Comparison of ENCODE assay signal across 8 cellular contexts in the genomic region with DNA sequence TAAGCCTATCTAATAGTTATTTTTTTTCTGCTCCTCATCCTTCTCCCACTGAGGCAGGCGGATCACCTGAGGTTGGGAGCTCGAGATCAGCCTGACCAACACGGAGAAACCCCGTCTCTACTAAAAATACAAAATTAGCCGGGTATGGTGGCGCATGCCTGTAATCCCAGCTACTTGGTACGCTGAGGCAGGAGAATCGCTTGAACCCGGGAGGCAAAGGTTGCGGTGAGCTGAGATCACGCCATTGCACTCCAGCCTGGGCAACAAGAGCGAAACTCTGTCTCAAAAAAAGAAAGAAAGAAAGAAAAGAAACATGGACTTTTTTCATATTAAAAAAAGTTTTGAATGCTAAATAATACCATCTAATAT. TPM values are rescaled to one million over a fixed set of nuclear protein-coding genes. Genes with fewer than 3 reads are reported as not detected.
DNase-seq lines count a peak whose midpoint lies in the region; ATAC-seq and TF ChIP-seq lines count a peak whose summit lies in the region.
"Not testable (repeated sequence)": the region's sequence is repeated elsewhere in the genome, so short reads cannot be mapped to it uniquely, and the experiment has no call there.

No MANE protein-coding gene starts in this region.

- DNase-seq in CD8-positive, alpha-beta T cell; GM23338 (ENCODE audit: low spot score); activated CD8-positive, alpha-beta T cell treated with anti-CD3 and anti-CD28 coated beads, Interleukin-2, amount 10 ng/mL, durations not matched to agents 7 days and 5 days; activated naive CD4-positive, alpha-beta T cell treated with anti-CD3 and anti-CD28 coated beads, Interleukin-2, amount 50 U/mL, for 72 hours (ENCODE audit: low spot score in 2 of 2); stimulated activated naive B cell treated with anti-CD40 and anti-IgM and Interleukin-4, amounts not matched to agents 10 μg/mL and 1 μg/mL and 100 μg/mL, for 72 hours: not testable (repeated sequence)

- H3K36me3 Mint-ChIP-seq in CD8-positive, alpha-beta T cell; GM23338 (ENCODE audit: low read depth); T-helper 1 cell treated with Interleukin-12 subunit alpha and Interleukin-12 subunit beta and Interleukin-4 antibody, amounts not matched to agents 30 μg/mL and 1 μg/mL, for 36 hours (ENCODE audit: low read depth); activated CD8-positive, alpha-beta T cell treated with anti-CD3 and anti-CD28 coated beads, Interleukin-2, amount 10 ng/mL, durations not matched to agents 7 days and 5 days (ENCODE audit: low read depth); stimulated activated naive B cell treated with anti-CD40 and anti-IgM and Interleukin-4, amounts not matched to agents 10 μg/mL and 1 μg/mL and 100 μg/mL, for 72 hours: not testable (repeated sequence)
- peaks cover 0 to 11% of the 10 kb centered on the region in 2 donors for H3K36me3 Mint-ChIP-seq in activated naive CD4-positive, alpha-beta T cell treated with anti-CD3 and anti-CD28 coated beads, Interleukin-2, amount 50 U/mL, for 72 hours

- not testable (repeated sequence) for H3K9me3 ChIP-seq in CD8-positive, alpha-beta T cell (ENCODE audit: low read length); Loucy (ENCODE audit: insufficient read depth, low read depth, low read length); iPS-15b (ENCODE audit: control insufficient read depth, insufficient read depth, low read length)

- H3K4me1 Mint-ChIP-seq in CD8-positive, alpha-beta T cell (ENCODE audit: low read depth): peaks cover 34% of the 10 kb centered on the region
- peaks cover 40% of the 10 kb centered on the region for H3K4me1 Mint-ChIP-seq in GM23338
- peaks cover 26% of the 10 kb centered on the region for H3K4me1 Mint-ChIP-seq in T-helper 1 cell treated with Interleukin-12 subunit alpha and Interleukin-12 subunit beta and Interleukin-4 antibody, amounts not matched to agents 30 μg/mL and 1 μg/mL, for 36 hours (ENCODE audit: low read depth)
- peaks cover 42% of the 10 kb centered on the region for H3K4me1 Mint-ChIP-seq in activated CD8-positive, alpha-beta T cell treated with anti-CD3 and anti-CD28 coated beads, Interleukin-2, amount 10 ng/mL, durations not matched to agents 7 days and 5 days (ENCODE audit: low read depth)
- peaks cover 21 to 43% of the 10 kb centered on the region in 2 donors for H3K4me1 Mint-ChIP-seq in stimulated activated naive B cell treated with anti-CD40 and anti-IgM and Interleukin-4, amounts not matched to agents 10 μg/mL and 1 μg/mL and 100 μg/mL, for 72 hours

- H3K27me3 ChIP-seq in CD8-positive, alpha-beta T cell (ENCODE audit: insufficient read depth, low read length); GM23338 (ENCODE audit: insufficient read depth); Loucy (ENCODE audit: insufficient read depth, low read length, poor library complexity, severe bottlenecking); iPS-15b (ENCODE audit: control insufficient read depth, insufficient read depth, low read length): not testable (repeated sequence)

- not testable (repeated sequence) for H3K9me3 Mint-ChIP-seq in CD8-positive, alpha-beta T cell; GM23338; T-helper 1 cell treated with Interleukin-12 subunit alpha and Interleukin-12 subunit beta and Interleukin-4 antibody, amounts not matched to agents 30 μg/mL and 1 μg/mL, for 36 hours; activated CD8-positive, alpha-beta T cell treated with anti-CD3 and anti-CD28 coated beads, Interleukin-2, amount 10 ng/mL, durations not matched to agents 7 days and 5 days (ENCODE audit: insufficient read depth); activated naive CD4-positive, alpha-beta T cell treated with anti-CD3 and anti-CD28 coated beads, Interleukin-2, amount 50 U/mL, for 72 hours; stimulated activated naive B cell treated with anti-CD40 and anti-IgM and Interleukin-4, amounts not matched to agents 10 μg/mL and 1 μg/mL and 100 μg/mL, for 72 hours

- intact Hi-C loops in CD8-positive, alpha-beta T cell (cut with DNase I, micrococcal nuclease): loop anchor here in 1 of 2 experiments (10.0 kb wide), 1 partner anchor 476 kb away; a partner anchor contains a TSS

- not testable (repeated sequence) for H3K79me2 ChIP-seq in GM23338 (replicated peaks; ENCODE audit: insufficient read depth)
- H3K79me2 ChIP-seq in Loucy (ENCODE audit: insufficient read depth, low read length): peaks cover 19% of the 10 kb centered on the region; the same call in 1 of the 2 replicates

- CTCF ChIA-PET in CD8-positive, alpha-beta T cell (lab: Charles Lee); activated CD8-positive, alpha-beta T cell treated with anti-CD3 and anti-CD28 coated beads, Interleukin-2, amount 10 ng/mL, durations not matched to agents 7 days and 5 days (lab: Charles Lee): not testable (repeated sequence)

- H4K20me1 ChIP-seq in GM23338 (replicated peaks; ENCODE audit: insufficient read depth); Loucy (ENCODE audit: insufficient read depth, low read length, poor library complexity, severe bottlenecking): not testable (repeated sequence)

- not testable (repeated sequence) for H3K4me3 ChIP-seq in CD8-positive, alpha-beta T cell (ENCODE audit: low read depth, low read length)
- H3K4me3 ChIP-seq in GM23338 (peak overlapping the region; percentile 25), Loucy (ENCODE audit: low read length, poor library complexity, severe bottlenecking) (peak overlapping the region; percentile 69), iPS-15b (ENCODE audit: low read depth, low read length) (peak overlapping the region; percentile 20)

- H3K4me2 ChIP-seq in GM23338 (peak overlapping the region; percentile 68), Loucy (ENCODE audit: low read depth, low read length, poor library complexity, severe bottlenecking) (peak overlapping the region; percentile 87)

- H3K27ac Mint-ChIP-seq in CD8-positive, alpha-beta T cell: peak overlapping the region; percentile 94
- not testable (repeated sequence) for H3K27ac Mint-ChIP-seq in GM23338
- peak overlapping the region; percentile 92 for H3K27ac Mint-ChIP-seq in T-helper 1 cell treated with Interleukin-12 subunit alpha and Interleukin-12 subunit beta and Interleukin-4 antibody, amounts not matched to agents 30 μg/mL and 1 μg/mL, for 36 hours
- H3K27ac Mint-ChIP-seq in activated CD8-positive, alpha-beta T cell treated with anti-CD3 and anti-CD28 coated beads, Interleukin-2, amount 10 ng/mL, durations not matched to agents 7 days and 5 days: peak overlapping the region; percentile 91
- peak overlapping the region; percentile 78 to 91 for H3K27ac Mint-ChIP-seq in activated naive CD4-positive, alpha-beta T cell treated with anti-CD3 and anti-CD28 coated beads, Interleukin-2, amount 50 U/mL, for 72 hours
- peak overlapping the region; percentile 56 for H3K27ac Mint-ChIP-seq in stimulated activated naive B cell treated with anti-CD40 and anti-IgM and Interleukin-4, amounts not matched to agents 10 μg/mL and 1 μg/mL and 100 μg/mL, for 72 hours

- not testable (repeated sequence) for H3K9me2 ChIP-seq in GM23338 (ENCODE audit: insufficient read depth); Loucy (replicated peaks; ENCODE audit: low read depth, low read length)

- POLR2A ChIA-PET in CD8-positive, alpha-beta T cell (lab: Charles Lee): not testable (repeated sequence)
- POLR2A ChIA-PET in activated CD8-positive, alpha-beta T cell treated with anti-CD3 and anti-CD28 coated beads, Interleukin-2, amount 10 ng/mL, durations not matched to agents 7 days and 5 days (lab: Charles Lee): interaction anchor here (0.7 kb wide), 1 partner anchor 13 kb away, joined by 3 read pairs; no protein-coding TSS in a partner anchor

- not testable (repeated sequence) for H3K27ac ChIP-seq in CD8-positive, alpha-beta T cell (ENCODE audit: low read depth, low read length)
- H3K27ac ChIP-seq in GM23338 (ENCODE audit: low read depth): peak overlapping the region; percentile 91

- not testable (repeated sequence) for TF ChIP-seq CTCF in CD8-positive, alpha-beta T cell (IDR thresholded peaks at IDR 0.05); GM23338 (conservative IDR thresholded peaks at IDR 0.05; ENCODE audit: low read depth in 2 of 2); Loucy (conservative IDR thresholded peaks at IDR 0.05; ENCODE audit: low read length)

- H3K36me3 ChIP-seq in CD8-positive, alpha-beta T cell (ENCODE audit: insufficient read depth, low read length); GM23338 (ENCODE audit: insufficient read depth); Loucy (ENCODE audit: insufficient read depth, low read length); iPS-15b (ENCODE audit: control insufficient read depth, insufficient read depth, low read length): not testable (repeated sequence)

- H3K27me3 Mint-ChIP-seq in CD8-positive, alpha-beta T cell (ENCODE audit: low read depth); T-helper 1 cell treated with Interleukin-12 subunit alpha and Interleukin-12 subunit beta and Interleukin-4 antibody, amounts not matched to agents 30 μg/mL and 1 μg/mL, for 36 hours (ENCODE audit: low read depth); activated CD8-positive, alpha-beta T cell treated with anti-CD3 and anti-CD28 coated beads, Interleukin-2, amount 10 ng/mL, durations not matched to agents 7 days and 5 days (ENCODE audit: low read depth); stimulated activated naive B cell treated with anti-CD40 and anti-IgM and Interleukin-4, amounts not matched to agents 10 μg/mL and 1 μg/mL and 100 μg/mL, for 72 hours: not testable (repeated sequence)
- peaks cover 18% of the 10 kb centered on the region for H3K27me3 Mint-ChIP-seq in GM23338 (ENCODE audit: insufficient read depth, low read depth, poor library complexity)

- peak overlapping the region; percentile 66 for H3K9ac ChIP-seq in Loucy (ENCODE audit: low read depth, low read length, poor library complexity, severe bottlenecking)
- H3K9ac ChIP-seq in iPS-15b (ENCODE audit: low read depth, low read length): not testable (repeated sequence)

- peak overlapping the region; percentile 88 for H3K4me3 Mint-ChIP-seq in CD8-positive, alpha-beta T cell
- not testable (repeated sequence) for H3K4me3 Mint-ChIP-seq in GM23338
- peak overlapping the region; percentile 80 for H3K4me3 Mint-ChIP-seq in T-helper 1 cell treated with Interleukin-12 subunit alpha and Interleukin-12 subunit beta and Interleukin-4 antibody, amounts not matched to agents 30 μg/mL and 1 μg/mL, for 36 hours
- H3K4me3 Mint-ChIP-seq in activated CD8-positive, alpha-beta T cell treated with anti-CD3 and anti-CD28 coated beads, Interleukin-2, amount 10 ng/mL, durations not matched to agents 7 days and 5 days: peak overlapping the region; percentile 79
- peak overlapping the region; percentile 80 to 84 for H3K4me3 Mint-ChIP-seq in stimulated activated naive B cell treated with anti-CD40 and anti-IgM and Interleukin-4, amounts not matched to agents 10 μg/mL and 1 μg/mL and 100 μg/mL, for 72 hours

- not testable (repeated sequence) for ATAC-seq in CD8-positive, alpha-beta T cell; GM23338; activated CD8-positive, alpha-beta T cell treated with anti-CD3 and anti-CD28 coated beads, Interleukin-2, amount 10 ng/mL, durations not matched to agents 7 days and 5 days; activated naive CD4-positive, alpha-beta T cell treated with anti-CD3 and anti-CD28 coated beads, Interleukin-2, amount 50 U/mL, for 72 hours; stimulated activated naive B cell treated with anti-CD40 and anti-IgM and Interleukin-4, amounts not matched to agents 10 μg/mL and 1 μg/mL and 100 μg/mL, for 72 hours (replicated peaks)

- not testable (repeated sequence) for H3F3A ChIP-seq in GM23338 (replicated peaks; ENCODE audit: low read depth); Loucy (ENCODE audit: low read depth)

- H2AFZ ChIP-seq in GM23338: peak overlapping the region; percentile 15; the same call in 1 of the 2 replicates
- not testable (repeated sequence) for H2AFZ ChIP-seq in Loucy (ENCODE audit: low read length)

- H3K4me1 ChIP-seq in CD8-positive, alpha-beta T cell (ENCODE audit: insufficient read depth, low read length): not testable (repeated sequence)
- H3K4me1 ChIP-seq in GM23338 (ENCODE audit: insufficient read depth) (peaks cover 35% of the 10 kb centered on the region), Loucy (ENCODE audit: insufficient read depth, low read length, poor library complexity, severe bottlenecking) (peaks cover 36% of the 10 kb centered on the region), iPS-15b (ENCODE audit: control insufficient read depth, insufficient read depth, low read length) (peaks cover 16% of the 10 kb centered on the region)

RNA-seq across cellular contexts. Expression of a gene that starts 6.4 kb away (rescaled TPM):
- 100 to 1,000 TPM; 106 to 108 TPM for total RNA-seq in CD8-positive, alpha-beta T cell
- 219 and 242 TPM in 2 replicates for total RNA-seq in GM23338 (2014; rRNA removed; shearing (Covaris generic))
- polyA plus RNA-seq in GM23338 (2016; fragmentation: Nextera tagmentation; extraction: Ambion mirVana): 184 and 204 TPM in 2 replicates
- 100 to 1,000 TPM; 173 to 177 TPM for total RNA-seq in activated CD8-positive, alpha-beta T cell treated with anti-CD3 and anti-CD28 coated beads, Interleukin-2, amount 10 ng/mL, durations not matched to agents 7 days and 5 days
- 100 to 1,000 TPM; 127 to 178 TPM for total RNA-seq in activated naive CD4-positive, alpha-beta T cell treated with anti-CD3 and anti-CD28 coated beads, Interleukin-2, amount 50 U/mL, for 72 hours
